Comparison of ENCODE assay signal across 17 cellular contexts in genomic region chr14:32038876-32039275, GRCh38. TPM values are rescaled to one million over a fixed set of nuclear protein-coding genes. Genes with fewer than 3 reads are reported as not detected.
DNase-seq lines count a peak whose midpoint lies in the region; ATAC-seq and TF ChIP-seq lines count a peak whose summit lies in the region.
"Had no signal": no experiment of that assay in that cellular context is flagged by ENCODE, and none has a peak within 500 bp of the region (broad histone marks: within the 10 kb centered on the region; RNA-seq: fewer than 3 reads in every experiment).

No MANE protein-coding gene starts in this region.

- no peaks in the 10 kb centered on the region for H3K9me3 ChIP-seq in SJSA1 (replicated peaks)
- H3K9me3 ChIP-seq in PC-9 (ENCODE audit: insufficient read depth, low read depth), result no peaks in the 10 kb centered on the region
- H3K9me3 ChIP-seq: upper lobe of left lung had no signal

- DNase-seq in NCI-H187 treated with DMSO at 0.1 percent for 48 hours (lab: John Stamatoyannopoulos, UW) (peak; percentile 22), NCI-H187 (lab: John Stamatoyannopoulos, UW) (no peak), NCI-H2107 (lab: John Stamatoyannopoulos, UW) (peak; percentile 59), SJSA1 (ENCODE audit: low read depth in 1 of 2, low spot score in 2 of 2) (peak; percentile 20 to 46), retinal pigment epithelial cell (ENCODE audit: low read depth) (peak; percentile 58), PC-9 (no peak), cerebellar cortex (ENCODE audit: low spot score) (no peak)
- DNase-seq: activated CD4-positive, alpha-beta T cell treated with anti-CD3 and anti-CD28 coated beads, Interleukin-2, amount 50 U/mL, for 1 hour; DND-41; dorsolateral prefrontal cortex; mesendoderm; nephron progenitor cell; stimulated activated naive B cell treated with anti-CD40 and anti-IgM and Interleukin-4, amounts not matched to agents 10 μg/mL and 1 μg/mL and 100 μg/mL, for 72 hours; upper lobe of left lung had no signal

- POLR2A ChIA-PET in PC-9 (lab: Charles Lee; ENCODE audit: unreplicated experiment), result no interaction called here

- no peak overlapping the region for H2AFZ ChIP-seq in PC-9

- H3K4me2 ChIP-seq in PC-9, result no peak overlapping the region

- no peaks in the 10 kb centered on the region for H3K79me2 ChIP-seq in PC-9 (ENCODE audit: low read depth)

- no peaks in the 10 kb centered on the region for H3K9me2 ChIP-seq in PC-9 (ENCODE audit: insufficient read depth)

- H3F3A ChIP-seq in PC-9 (ENCODE audit: insufficient read depth, low read depth), result no peaks in the 10 kb centered on the region

- ATAC-seq in GM21360 (IDR thresholded peaks at IDR 0.05; ENCODE audit: unreplicated experiment), result no peak
- ATAC-seq: stimulated activated naive B cell treated with anti-CD40 and anti-IgM and Interleukin-4, amounts not matched to agents 10 μg/mL and 1 μg/mL and 100 μg/mL, for 72 hours had no signal

- H3K36me3 ChIP-seq in SJSA1 (no peaks in the 10 kb centered on the region), PC-9 (ENCODE audit: low read depth) (no peaks in the 10 kb centered on the region)
- H3K36me3 ChIP-seq: upper lobe of left lung had no signal

- peaks cover 11% of the 10 kb centered on the region; the same call in 1 of the 2 replicates for H3K4me1 ChIP-seq in SJSA1 (replicated peaks)
- no peaks in the 10 kb centered on the region for H3K4me1 ChIP-seq in PC-9 (replicated peaks; ENCODE audit: insufficient read depth)
- H3K4me1 ChIP-seq: upper lobe of left lung had no signal

- H3K27ac ChIP-seq in SJSA1 (no peak overlapping the region), PC-9 (no peak overlapping the region)
- H3K27ac ChIP-seq: C4-2B, dorsolateral prefrontal cortex, HL-60, upper lobe of left lung had no signal

- CTCF ChIA-PET in PC-9 (lab: Charles Lee), result no interaction called here

- H3K4me3 ChIP-seq in SJSA1, result no peak overlapping the region
- H3K4me3 ChIP-seq in retinal pigment epithelial cell (ENCODE audit: low read length), result no peak overlapping the region
- H3K4me3 ChIP-seq in PC-9, result no peak overlapping the region
- H3K4me3 ChIP-seq: dorsolateral prefrontal cortex, upper lobe of left lung had no signal

- H4K20me1 ChIP-seq in PC-9 (ENCODE audit: insufficient read depth), result no peaks in the 10 kb centered on the region

- intact Hi-C loops in PC-9 (cut with micrococcal nuclease; ENCODE audit: unreplicated experiment), result no loop called here

- TF ChIP-seq CTCF in retinal pigment epithelial cell (conservative IDR thresholded peaks at IDR 0.05; ENCODE audit: low read depth, low read length) (no peak), PC-9 (conservative IDR thresholded peaks at IDR 0.05) (no peak)

- no peaks in the 10 kb centered on the region for H3K27me3 ChIP-seq in SJSA1 (replicated peaks)
- H3K27me3 ChIP-seq in PC-9 (ENCODE audit: insufficient read depth, low read depth), result no peaks in the 10 kb centered on the region
- H3K27me3 ChIP-seq: dorsolateral prefrontal cortex, upper lobe of left lung had no signal

- BruUV-seq in PC-9 (replicated peaks; lab: Mats Ljungman, UMichigan), result no TSS peak

RNA-seq across cellular contexts. Expression of gene ARHGAP5, which starts 38.2 kb away (rescaled TPM):
- 46.4 and 64.8 TPM in 2 replicates for total RNA-seq in SJSA1 (2014; rRNA removed; shearing (Covaris generic))
- total RNA-seq in PC-9 (2021), result 45.3 and 58.6 TPM in 2 replicates

Comparison
In these comparisons a context has a peak if more than half of its experiments do, and no peak if none do; other contexts are left out.
1. DNase-seq: peak in NCI-H187 treated with DMSO at 0.1 percent for 48 hours (single experiment), NCI-H2107 (single experiment), SJSA1 (2 of 2) and retinal pigment epithelial cell (single experiment); none in NCI-H187 (0 of 2), PC-9 (0 of 2) and cerebellar cortex (single experiment).